In the genomic region with DNA sequence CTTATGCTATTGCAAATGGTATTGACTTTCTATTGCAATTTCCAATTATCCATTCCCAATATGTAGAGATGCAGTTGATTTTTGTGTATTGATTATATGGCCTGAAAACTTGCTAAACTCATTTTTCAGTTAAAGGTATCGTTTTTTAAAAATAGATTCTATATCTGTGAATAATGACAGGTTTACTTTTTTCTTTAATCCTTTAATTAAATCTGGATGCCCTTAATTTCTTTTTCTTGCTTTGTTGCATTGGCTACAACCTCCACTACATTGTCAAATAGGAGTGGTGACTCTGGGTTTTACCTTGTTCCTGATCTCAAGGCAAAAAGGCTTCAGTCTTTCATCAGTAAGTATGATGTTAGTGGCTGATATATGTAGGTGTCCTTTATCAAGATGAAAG, we compare ENCODE assay signal across 3 cellular contexts.
"Had no signal": no experiment of that assay in that cellular context is flagged by ENCODE, and none has a peak within 500 bp of the region (broad histone marks: within the 10 kb centered on the region; RNA-seq: fewer than 3 reads in every experiment).

No MANE protein-coding gene starts in this region.

- DNase-seq: GDM1, GF-D8 had no signal

- ATAC-seq: GM12878 had no signal

- H3K4me3 ChIP-seq: GM12878 had no signal
